8 cellular contexts compared by ENCODE assay signal in genomic region chr3:42118762-42119361, GRCh38. TPM values are rescaled to one million over a fixed set of nuclear protein-coding genes. Genes with fewer than 3 reads are reported as not detected.
DNase-seq lines count a peak whose midpoint lies in the region; ATAC-seq and TF ChIP-seq lines count a peak whose summit lies in the region.

No MANE protein-coding gene starts in this region.

- no peak overlapping the region for H3K27ac Mint-ChIP-seq in activated CD4-positive, alpha-beta T cell treated with anti-CD3 and anti-CD28 coated beads, Interleukin-2, amount 10 ng/mL, durations not matched to agents 24 days and 14 days

- H3K36me3 Mint-ChIP-seq in activated CD4-positive, alpha-beta T cell treated with anti-CD3 and anti-CD28 coated beads, Interleukin-2, amount 10 ng/mL, durations not matched to agents 24 days and 14 days (ENCODE audit: low read depth) = no peaks in the 10 kb centered on the region

- no peaks in the 10 kb centered on the region for H3K27me3 Mint-ChIP-seq in activated CD4-positive, alpha-beta T cell treated with anti-CD3 and anti-CD28 coated beads, Interleukin-2, amount 10 ng/mL, durations not matched to agents 24 days and 14 days

- H3K9me3 ChIP-seq in gastrocnemius medialis = no peaks in the 10 kb centered on the region

- H3K4me3 Mint-ChIP-seq in activated CD4-positive, alpha-beta T cell treated with anti-CD3 and anti-CD28 coated beads, Interleukin-2, amount 10 ng/mL, durations not matched to agents 24 days and 14 days = no peak overlapping the region

- ATAC-seq in GM21619 (IDR thresholded peaks at IDR 0.05; ENCODE audit: unreplicated experiment) (peak; percentile 64), Right ventricle myocardium superior (ENCODE audit: poor library complexity) (peak; percentile 39), gastrocnemius medialis (peak; percentile 47 to 55)

- H3K4me1 Mint-ChIP-seq in activated CD4-positive, alpha-beta T cell treated with anti-CD3 and anti-CD28 coated beads, Interleukin-2, amount 10 ng/mL, durations not matched to agents 24 days and 14 days = peaks cover 16% of the 10 kb centered on the region

- intact Hi-C loops in activated CD4-positive, alpha-beta T cell treated with anti-CD3 and anti-CD28 coated beads, Interleukin-2, amount 10 ng/mL, durations not matched to agents 24 days and 14 days (cut with micrococcal nuclease) = loop anchor here (1.0 to 5.0 kb wide), 2 partner anchors 72 to 323 kb away; no protein-coding TSS in a partner anchor
- intact Hi-C loops in Right ventricle myocardium superior (cut with DNase I) (no loop called here), gastrocnemius medialis (cut with DNase I; ENCODE audit: low total_unique reads) (loop anchor here (1.0 kb wide), 1 partner anchor 72 kb away; no protein-coding TSS in a partner anchor)

- no peaks in the 10 kb centered on the region for H3K36me3 ChIP-seq in gastrocnemius medialis

- no peaks in the 10 kb centered on the region for H3K27me3 ChIP-seq in gastrocnemius medialis

- H3K9me3 Mint-ChIP-seq in activated CD4-positive, alpha-beta T cell treated with anti-CD3 and anti-CD28 coated beads, Interleukin-2, amount 10 ng/mL, durations not matched to agents 24 days and 14 days = no peaks in the 10 kb centered on the region

- peak; percentile 71 for DNase-seq in activated CD4-positive, alpha-beta T cell treated with anti-CD3 and anti-CD28 coated beads, Interleukin-2, amount 10 ng/mL, durations not matched to agents 24 days and 14 days
- no peak for DNase-seq in activated CD4-positive, alpha-beta T cell treated with anti-CD3 and anti-CD28 coated beads, Interleukin-2, amount 50 U/mL, for 1 hour
- DNase-seq in HuH-7 (ENCODE audit: low spot score) = peak; percentile 80
- peak; percentile 31 for DNase-seq in UCSD-AML1 (lab: John Stamatoyannopoulos, UW; ENCODE audit: unreplicated experiment)
- no peak for DNase-seq in Right ventricle myocardium superior
- peak; percentile 31 to 71 for DNase-seq in gastrocnemius medialis
- DNase-seq in putamen (ENCODE audit: low spot score) = no peak

- no peak overlapping the region for H3K4me3 ChIP-seq in gastrocnemius medialis

- in situ Hi-C loops in gastrocnemius medialis (cut with MboI; ENCODE audit: low sequenced_read_pairs in 4 of 4) = loop anchor here (5.0 to 25.0 kb wide), 3 partner anchors 68 to 318 kb away; no protein-coding TSS in a partner anchor

- TF ChIP-seq POLR2A in gastrocnemius medialis (IDR thresholded peaks at IDR 0.05) = no peak

- peak overlapping the region; percentile 82 to 90 (median 88) for H3K27ac ChIP-seq in gastrocnemius medialis

- peaks cover 82 to 86% of the 10 kb centered on the region in 2 donors for H3K4me1 ChIP-seq in gastrocnemius medialis

- peak; percentile 29 to 64 (median 56) for TF ChIP-seq CTCF in gastrocnemius medialis (IDR thresholded peaks at IDR 0.05 in 4 of 5, conservative IDR thresholded peaks at IDR 0.05 in 1 of 5)

RNA-seq across cellular contexts. Expression of gene TRAK1, which starts 27.7 kb away (rescaled TPM):
- total RNA-seq in activated CD4-positive, alpha-beta T cell treated with anti-CD3 and anti-CD28 coated beads, Interleukin-2, amount 10 ng/mL, durations not matched to agents 24 days and 14 days = 35.4 and 35.9 TPM in 2 replicates
- total RNA-seq in Right ventricle myocardium superior (273 TPM), gastrocnemius medialis (100 to 1,000 TPM in 2 of 4 donors, 10 to 100 TPM in 2; 59.5 to 109 (median 98.6) TPM)

Comparison
In these comparisons a context has a peak if more than half of its experiments do, and no peak if none do; other contexts are left out.
1. DNase-seq: peak in activated CD4-positive, alpha-beta T cell treated with anti-CD3 and anti-CD28 coated beads, Interleukin-2, amount 10 ng/mL, durations not matched to agents 24 days and 14 days (single experiment), HuH-7 (single experiment), UCSD-AML1 (single experiment) and gastrocnemius medialis (2 of 2); none in activated CD4-positive, alpha-beta T cell treated with anti-CD3 and anti-CD28 coated beads, Interleukin-2, amount 50 U/mL, for 1 hour (single experiment), Right ventricle myocardium superior (single experiment) and putamen (single experiment).
2. Peak in every context shown above with its lines, with median percentiles within 50 percentile points of each other: ATAC-seq.